ENCODE assay signal across 8 cellular contexts in genomic region chr19:18450934-18451836, GRCh38. TPM values are rescaled to one million over a fixed set of nuclear protein-coding genes. Genes with fewer than 3 reads are reported as not detected.
DNase-seq lines count a peak whose midpoint lies in the region; ATAC-seq and TF ChIP-seq lines count a peak whose summit lies in the region.

No MANE protein-coding gene starts in this region.

- peak; percentile 84 to 90 for ATAC-seq in lower lobe of right lung

- no peak overlapping the region for H2AFZ ChIP-seq in H9 (ENCODE audit: low read length)

- H3K4me3 Mint-ChIP-seq in H9: peak overlapping the region in 1 of 2 experiments; percentile 59; a peak in 1 of 5 replicates
- H3K4me3 Mint-ChIP-seq in activated CD4-positive, alpha-beta T cell treated with anti-CD3 and anti-CD28 coated beads, Interleukin-2, amount 10 ng/mL, durations not matched to agents 24 days and 14 days: no peak overlapping the region

- H3K9ac ChIP-seq in H9 (ENCODE audit: extremely low read depth, insufficient read length, low read length): no peak overlapping the region

- H2BK20ac ChIP-seq in H9 (ENCODE audit: low read depth, low read length, poor library complexity, severe bottlenecking): no peak overlapping the region

- H3K18ac ChIP-seq in H9 (ENCODE audit: insufficient read length, low read depth, low read length): no peak overlapping the region

- no peak overlapping the region for H2AK5ac ChIP-seq in H9 (ENCODE audit: insufficient read length, low read length)

- no peaks in the 10 kb centered on the region for H3K79me2 ChIP-seq in H9 (ENCODE audit: insufficient read depth, low read length)

- peak; percentile 99 for TF ChIP-seq CTCF in H9 (conservative IDR thresholded peaks at IDR 0.05)
- TF ChIP-seq CTCF in choroid plexus epithelial cell (conservative IDR thresholded peaks at IDR 0.05; ENCODE audit: low read depth, low read length): peak; percentile 92
- peak; percentile 98 for TF ChIP-seq CTCF in lower lobe of right lung (IDR thresholded peaks at IDR 0.05)

- no CpG with 5 or more reads among the region's 26 CpGs for WGBS in H9 (ENCODE audit: extremely low coverage, insufficient read length, low lambda C conversion rate)

- H3K36me3 Mint-ChIP-seq in H9 (ENCODE audit: insufficient read depth in 1 of 3, low read depth in 3 of 3): peaks cover 2 to 31% (median 27%) of the 10 kb centered on the region in 3 experiments; a peak in 6 of 7 replicates
- peaks cover 35% of the 10 kb centered on the region for H3K36me3 Mint-ChIP-seq in activated CD4-positive, alpha-beta T cell treated with anti-CD3 and anti-CD28 coated beads, Interleukin-2, amount 10 ng/mL, durations not matched to agents 24 days and 14 days (ENCODE audit: low read depth)

- no peak overlapping the region for H2BK12ac ChIP-seq in H9 (ENCODE audit: insufficient read length, low read depth, low read length)

- no peak overlapping the region for H2BK5ac ChIP-seq in H9 (ENCODE audit: insufficient read length, low read length)

- H2BK15ac ChIP-seq in H9 (ENCODE audit: low read depth, low read length): no peak overlapping the region

- H3K27ac ChIP-seq in H9 (ENCODE audit: insufficient read length, low read depth, low read length): no peak overlapping the region
- H3K27ac ChIP-seq in lower lobe of right lung: no peak overlapping the region

- peak overlapping the region in 1 of 3 experiments; percentile 95; a peak in 2 of 7 replicates for H3K27ac Mint-ChIP-seq in H9
- no peak overlapping the region for H3K27ac Mint-ChIP-seq in activated CD4-positive, alpha-beta T cell treated with anti-CD3 and anti-CD28 coated beads, Interleukin-2, amount 10 ng/mL, durations not matched to agents 24 days and 14 days

- intact Hi-C loops in activated CD4-positive, alpha-beta T cell treated with anti-CD3 and anti-CD28 coated beads, Interleukin-2, amount 10 ng/mL, durations not matched to agents 24 days and 14 days (cut with micrococcal nuclease): loop anchor here (10.0 kb wide), 1 partner anchor 224 kb away; no protein-coding TSS in a partner anchor
- intact Hi-C loops in lower lobe of right lung (cut with DNase I): no loop called here

- no peak overlapping the region for H3K4ac ChIP-seq in H9 (ENCODE audit: low read depth, low read length)

- no peak overlapping the region for H3K23ac ChIP-seq in H9 (ENCODE audit: insufficient read length, low read depth, low read length)

- no peaks in the 10 kb centered on the region; the same call in 1 of the 2 replicates for H3K27me3 Mint-ChIP-seq in H9 (ENCODE audit: low read depth)
- H3K27me3 Mint-ChIP-seq in activated CD4-positive, alpha-beta T cell treated with anti-CD3 and anti-CD28 coated beads, Interleukin-2, amount 10 ng/mL, durations not matched to agents 24 days and 14 days: no peaks in the 10 kb centered on the region

- no peaks in the 10 kb centered on the region for H3K9me3 Mint-ChIP-seq in H9
- no peaks in the 10 kb centered on the region for H3K9me3 Mint-ChIP-seq in activated CD4-positive, alpha-beta T cell treated with anti-CD3 and anti-CD28 coated beads, Interleukin-2, amount 10 ng/mL, durations not matched to agents 24 days and 14 days

- H2BK120ac ChIP-seq in H9 (ENCODE audit: low read depth, low read length, poor library complexity, severe bottlenecking): no peak overlapping the region

- H3K27me3 ChIP-seq in H9 (ENCODE audit: insufficient read depth, low read length) (no peaks in the 10 kb centered on the region), lower lobe of right lung (ENCODE audit: low read depth) (no peaks in the 10 kb centered on the region)

- DNase-seq in C1 segment of cervical spinal cord (lab: John Stamatoyannopoulos, UW) (peak in 12 of 14 donors; percentile 41 to 87 (median 68)), H9 (peak; percentile 86), NCI-H2196 (lab: John Stamatoyannopoulos, UW; ENCODE audit: unreplicated experiment) (peak; percentile 84), choroid plexus epithelial cell (ENCODE audit: low read depth) (peak; percentile 80), lower lobe of right lung (peak; percentile 88), GOT3 (lab: John Stamatoyannopoulos, UW) (no peak)
- DNase-seq in activated CD4-positive, alpha-beta T cell treated with anti-CD3 and anti-CD28 coated beads, Interleukin-2, amount 10 ng/mL, durations not matched to agents 24 days and 14 days: peak; percentile 97
- peak; percentile 63 for DNase-seq in stimulated activated CD8-positive, alpha-beta memory T cell treated with anti-CD3 and anti-CD28 coated beads, Interleukin-12 subunit alpha, Interleukin-12 subunit beta, amount 100 ng/mL, for 24 hours (ENCODE audit: extremely low read depth)

- no peaks in the 10 kb centered on the region for H3K23me2 ChIP-seq in H9 (ENCODE audit: insufficient read length, low read depth, low read length, poor library complexity, severe bottlenecking)

- peaks cover 6 to 10% of the 10 kb centered on the region in 2 experiments; a peak in 3 of 4 replicates for H3K4me1 Mint-ChIP-seq in H9
- peaks cover 2% of the 10 kb centered on the region for H3K4me1 Mint-ChIP-seq in activated CD4-positive, alpha-beta T cell treated with anti-CD3 and anti-CD28 coated beads, Interleukin-2, amount 10 ng/mL, durations not matched to agents 24 days and 14 days

- H3K4me1 ChIP-seq in H9 (ENCODE audit: insufficient read depth, low read length) (no peaks in the 10 kb centered on the region), lower lobe of right lung (peaks cover 10% of the 10 kb centered on the region)

- H4K91ac ChIP-seq in H9 (ENCODE audit: insufficient read length, low read depth, low read length): no peak overlapping the region

- no peaks in the 10 kb centered on the region for H3K9me3 ChIP-seq in H9 (ENCODE audit: control insufficient read depth, low read depth, low read length)
- no peaks in the 10 kb centered on the region for H3K9me3 ChIP-seq in lower lobe of right lung

- H3K4me3 ChIP-seq in choroid plexus epithelial cell (ENCODE audit: low read depth, low read length): no peak overlapping the region
- H3K4me3 ChIP-seq in lower lobe of right lung: no peak overlapping the region

- H4K5ac ChIP-seq in H9 (ENCODE audit: insufficient read length, low read depth, low read length): no peak overlapping the region

- no peak overlapping the region for H3T11ph ChIP-seq in H9 (ENCODE audit: low read length)

- no peak overlapping the region for H3K4me2 ChIP-seq in H9 (ENCODE audit: insufficient read depth, insufficient read length, low read length)

- no peak overlapping the region; the same call in 1 of the 2 replicates for H3K14ac ChIP-seq in H9 (ENCODE audit: insufficient read depth, low read length)

- no peaks in the 10 kb centered on the region for H3K79me1 ChIP-seq in H9 (ENCODE audit: insufficient read depth, low read depth, low read length, poor library complexity, severe bottlenecking)

- H3K56ac ChIP-seq in H9 (ENCODE audit: insufficient read length, low read depth, low read length): no peak overlapping the region

- peaks cover 86% of the 10 kb centered on the region for H3K36me3 ChIP-seq in lower lobe of right lung

- no peaks in the 10 kb centered on the region for H4K20me1 ChIP-seq in H9 (ENCODE audit: control insufficient read depth, insufficient read depth, insufficient read length)

- H4K8ac ChIP-seq in H9 (replicated peaks; ENCODE audit: insufficient read length, low read depth, low read length): no peak overlapping the region

RNA-seq across cellular contexts. Expression of gene ISYNA1, which starts 13.3 kb away (rescaled TPM):
- total RNA-seq in H9 (2021) (241 and 255 TPM in 2 replicates), lower lobe of right lung (30.6 TPM)
- total RNA-seq in activated CD4-positive, alpha-beta T cell treated with anti-CD3 and anti-CD28 coated beads, Interleukin-2, amount 10 ng/mL, durations not matched to agents 24 days and 14 days: 9.9 and 10.9 TPM in 2 replicates

RNA-seq across cellular contexts. Expression of gene SSBP4, which starts 32.0 kb away (rescaled TPM):
- 46.1 and 50.0 TPM in 2 replicates for total RNA-seq in H9 (2021)
- 154 TPM in 2 replicates for total RNA-seq in activated CD4-positive, alpha-beta T cell treated with anti-CD3 and anti-CD28 coated beads, Interleukin-2, amount 10 ng/mL, durations not matched to agents 24 days and 14 days
- 65.6 TPM for total RNA-seq in lower lobe of right lung

RNA-seq across cellular contexts. Expression of gene LRRC25, which starts 53.8 kb away (rescaled TPM):
- 0.18 TPM in 1 of 2 replicates, not detected in the other for total RNA-seq in H9 (2021)
- total RNA-seq in activated CD4-positive, alpha-beta T cell treated with anti-CD3 and anti-CD28 coated beads, Interleukin-2, amount 10 ng/mL, durations not matched to agents 24 days and 14 days: not detected in 2 replicates
- 35.4 TPM for total RNA-seq in lower lobe of right lung

Comparison
In these comparisons a context has a peak if more than half of its experiments do, and no peak if none do; other contexts are left out.
1. RNA of gene LRRC25, which starts 53.8 kb away (total RNA-seq): 35.4 TPM in lower lobe of right lung (single experiment); 0.18 TPM in H9 and not detected in activated CD4-positive, alpha-beta T cell treated with anti-CD3 and anti-CD28 coated beads, Interleukin-2, amount 10 ng/mL, durations not matched to agents 24 days and 14 days; every median in the first group is over 10 times any median in the second.
2. Peak in every context shown above with its lines, with median percentiles within 50 percentile points of each other: CTCF ChIP-seq.